In the genomic region with DNA sequence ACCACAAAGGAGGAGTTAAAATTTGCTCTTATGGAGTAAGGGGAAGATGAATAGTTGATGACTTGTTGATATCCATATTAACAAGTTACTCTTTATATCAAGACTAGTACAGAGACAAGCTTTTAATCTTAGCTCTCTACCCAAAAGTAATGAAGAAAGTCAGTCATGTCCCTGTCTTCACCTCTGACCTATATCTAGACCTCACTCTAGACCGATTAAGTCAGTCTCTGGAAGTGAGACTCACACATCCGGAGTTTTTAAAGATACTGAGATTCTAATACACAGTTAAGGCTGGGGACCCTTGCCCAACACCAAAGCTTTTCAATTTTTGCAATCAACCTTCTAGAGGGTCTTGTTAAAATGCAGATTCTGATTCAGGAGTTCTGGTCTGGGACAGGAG, we compare ENCODE assay signal across 29 cellular contexts.
"Had no signal": no experiment of that assay in that cellular context is flagged by ENCODE, and none has a peak within 500 bp of the region (broad histone marks: within the 10 kb centered on the region; RNA-seq: fewer than 3 reads in every experiment).

No MANE protein-coding gene starts in this region.

- H3K36me3 ChIP-seq: esophagus squamous epithelium, gastrocnemius medialis, heart right ventricle, left lung, lower lobe of right lung had no signal

- H3K4me3 ChIP-seq: coronary artery, dorsolateral prefrontal cortex, esophagus squamous epithelium, gastrocnemius medialis, heart right ventricle, left lung, lower lobe of right lung, mucosa of descending colon had no signal

- H3K27me3 ChIP-seq: gastrocnemius medialis, left lung had no signal

- DNase-seq: dermis blood vessel endothelial cell; dorsolateral prefrontal cortex; effector CD4-positive, alpha-beta T cell; effector memory CD4-positive, alpha-beta T cell; endodermal cell; erythroblast; esophagus squamous epithelium; foreskin fibroblast; foreskin melanocyte; gastrocnemius medialis; glutamatergic neuron; head of caudate nucleus; heart right ventricle; hippocampal formation; left cardiac atrium; left lung; left ventricle myocardium superior; lower lobe of right lung; mesenchymal stem cell; mucosa of descending colon; naive B cell; naive thymus-derived CD8-positive, alpha-beta T cell had no signal

- FAIRE-seq: colon, endometrium, keratinocyte had no signal

- H3K9me3 Mint-ChIP-seq: endodermal cell had no signal

- H3K27ac ChIP-seq: coronary artery, dorsolateral prefrontal cortex, epithelial cell of prostate, esophagus squamous epithelium, gastrocnemius medialis, heart right ventricle, left lung, lower lobe of right lung had no signal

- H3K4me3 Mint-ChIP-seq: endodermal cell, mesothelial cell of epicardium, naive B cell had no signal

- H3K4me1 Mint-ChIP-seq: endodermal cell, mesothelial cell of epicardium had no signal

- ATAC-seq: esophagus mucosa; gastrocnemius medialis; heart right ventricle; left cardiac atrium; left lung; left ventricle myocardium superior; lower lobe of right lung; mucosa of descending colon; naive thymus-derived CD8-positive, alpha-beta T cell had no signal

- H3K27me3 Mint-ChIP-seq: naive B cell; naive thymus-derived CD8-positive, alpha-beta T cell had no signal

- H3K36me3 Mint-ChIP-seq: mesothelial cell of epicardium had no signal

- H3K9me3 ChIP-seq: esophagus squamous epithelium, gastrocnemius medialis, left lung, lower lobe of right lung, mucosa of descending colon had no signal

- H3K27ac Mint-ChIP-seq: endodermal cell, mesothelial cell of epicardium, naive B cell had no signal

- H3K4me1 ChIP-seq: esophagus squamous epithelium, gastrocnemius medialis, heart right ventricle, left lung, lower lobe of right lung had no signal
